In genomic region chr10:99235872-99236626, GRCh38 we compare ENCODE assay signal across 14 cellular contexts. TPM values are rescaled to one million over a fixed set of nuclear protein-coding genes. Genes with fewer than 3 reads are reported as not detected.
DNase-seq lines count a peak whose midpoint lies in the region; TF ChIP-seq lines count a peak whose summit lies in the region.
"Had no signal": no experiment of that assay in that cellular context is flagged by ENCODE, and none has a peak within 500 bp of the region (broad histone marks: within the 10 kb centered on the region; RNA-seq: fewer than 3 reads in every experiment).

No MANE protein-coding gene starts in this region.

- peaks cover 31% of the 10 kb centered on the region for H3K4me1 Mint-ChIP-seq in activated naive CD4-positive, alpha-beta T cell treated with anti-CD3 and anti-CD28 coated beads, Interleukin-2, amount 50 U/mL, for 24 hours

- H3K27me3 Mint-ChIP-seq in activated naive CD4-positive, alpha-beta T cell treated with anti-CD3 and anti-CD28 coated beads, Interleukin-2, amount 50 U/mL, for 24 hours = peaks cover 52% of the 10 kb centered on the region

- H3K9me3 ChIP-seq in mesodermal cell (ENCODE audit: control insufficient read depth, low read length) (no peaks in the 10 kb centered on the region), tibial artery (no peaks in the 10 kb centered on the region)
- H3K9me3 ChIP-seq: SJSA1 had no signal

- no peak overlapping the region for H3K27ac Mint-ChIP-seq in activated naive CD4-positive, alpha-beta T cell treated with anti-CD3 and anti-CD28 coated beads, Interleukin-2, amount 50 U/mL, for 24 hours
- H3K27ac Mint-ChIP-seq: activated CD4-positive, alpha-beta T cell treated with anti-CD3 and anti-CD28 coated beads, Interleukin-2, amount 10 ng/mL, durations not matched to agents 7 days and 5 days had no signal

- no peak overlapping the region for H3K27ac ChIP-seq in mesodermal cell (ENCODE audit: low read depth, low read length, severe bottlenecking)
- H3K27ac ChIP-seq in tibial artery = peak overlapping the region; percentile 70 to 86
- H3K27ac ChIP-seq: HL-60, SJSA1 had no signal

- 0 to 4% methylated on average over 13 to 23 of the region's 38 CpGs for WGBS in mesodermal cell (ENCODE audit: insufficient coverage in 2 of 2), 2 experiments

- no peaks in the 10 kb centered on the region for H3K9me3 Mint-ChIP-seq in activated naive CD4-positive, alpha-beta T cell treated with anti-CD3 and anti-CD28 coated beads, Interleukin-2, amount 50 U/mL, for 24 hours
- H3K9me3 Mint-ChIP-seq: activated CD4-positive, alpha-beta T cell treated with anti-CD3 and anti-CD28 coated beads, Interleukin-2, amount 10 ng/mL, durations not matched to agents 7 days and 5 days; naive thymus-derived CD8-positive, alpha-beta T cell had no signal

- no peak for TF ChIP-seq CTCF in tibial artery (IDR thresholded peaks at IDR 0.05)

- peaks cover 25% of the 10 kb centered on the region for H3K4me1 ChIP-seq in mesodermal cell (ENCODE audit: control insufficient read depth, insufficient read depth, low read length, poor library complexity, severe bottlenecking)
- H3K4me1 ChIP-seq in tibial artery = peaks cover 0 to 31% (median 21%) of the 10 kb centered on the region in 4 donors
- H3K4me1 ChIP-seq: SJSA1 had no signal

- peak overlapping the region; percentile 23 for H3K4me3 Mint-ChIP-seq in activated naive CD4-positive, alpha-beta T cell treated with anti-CD3 and anti-CD28 coated beads, Interleukin-2, amount 50 U/mL, for 24 hours
- H3K4me3 Mint-ChIP-seq: activated CD4-positive, alpha-beta T cell treated with anti-CD3 and anti-CD28 coated beads, Interleukin-2, amount 10 ng/mL, durations not matched to agents 7 days and 5 days had no signal

- intact Hi-C loops in tibial artery (cut with DNase I; ENCODE audit: low total_unique reads) = no loop called here

- no peak for DNase-seq in activated naive CD4-positive, alpha-beta T cell treated with anti-CD3 and anti-CD28 coated beads, Interleukin-2, amount 50 U/mL, for 16 hours
- DNase-seq in ecto neural progenitor cell (ENCODE audit: low spot score) (peak; percentile 66), tibial artery (no peak), NCI-H446 treated with DMSO at 0.1 percent for 48 hours (lab: John Stamatoyannopoulos, UW) (no peak)
- no peak for DNase-seq in activated effector memory CD4-positive, alpha-beta T cell treated with Interleukin-2 at 50 U/mL for 16 hours
- no peak for DNase-seq in effector CD8-positive, alpha-beta T cell (lab: John Stamatoyannopoulos, UW)
- DNase-seq: activated CD4-positive, alpha-beta T cell treated with anti-CD3 and anti-CD28 coated beads, Interleukin-2, amount 10 ng/mL, durations not matched to agents 7 days and 5 days; activated naive CD4-positive, alpha-beta T cell; naive thymus-derived CD8-positive, alpha-beta T cell; NCI-H526 had no signal

- no peaks in the 10 kb centered on the region for H3K36me3 Mint-ChIP-seq in activated naive CD4-positive, alpha-beta T cell treated with anti-CD3 and anti-CD28 coated beads, Interleukin-2, amount 50 U/mL, for 24 hours
- H3K36me3 Mint-ChIP-seq: naive thymus-derived CD8-positive, alpha-beta T cell had no signal

- no peaks in the 10 kb centered on the region for H3K36me3 ChIP-seq in mesodermal cell (ENCODE audit: control insufficient read depth, insufficient read depth, low read length)
- H3K36me3 ChIP-seq in tibial artery = no peaks in the 10 kb centered on the region
- H3K36me3 ChIP-seq: SJSA1 had no signal

- peak overlapping the region; percentile 35 for H3K4me3 ChIP-seq in mesodermal cell (ENCODE audit: extremely low read depth, insufficient read depth, low read length, poor library complexity, severe bottlenecking)
- H3K4me3 ChIP-seq in tibial artery = peak overlapping the region; percentile 57 to 60
- H3K4me3 ChIP-seq: SJSA1 had no signal

- peaks cover 0 to 35% of the 10 kb centered on the region in 2 donors for H3K27me3 ChIP-seq in tibial artery

RNA-seq across cellular contexts. Expression of gene HPSE2, which starts 0.4 kb away (rescaled TPM):
- 0.55 TPM for polyA plus RNA-seq in mesodermal cell (2013, experiment 1 of 2)
- 0.66 TPM for polyA plus RNA-seq in mesodermal cell (2013, experiment 2 of 2)
